In genomic region chr1:71919812-71920509, GRCh38 we compare ENCODE assay signal across 1 cellular context.
TF ChIP-seq lines count a peak whose summit lies in the region.

No MANE protein-coding gene starts in this region.

TF ChIP-seq in GM23338, 12 proteins besides CTCF, POLR2A, EP300 and RAD21 (continued from another document):
- TF ChIP-seq ZNF462 (CRISPR knock-in tag; IDR thresholded peaks at IDR 0.05) (peak; percentile 70; the same call in 1 of the 2 replicates), EZH2phosphoT487 (IDR thresholded peaks at IDR 0.05; ENCODE audit: unreplicated experiment) (no peak), POLR2AphosphoS5 (IDR thresholded peaks at IDR 0.05; ENCODE audit: low read depth) (no peak), NANOG (IDR thresholded peaks at IDR 0.05; ENCODE audit: borderline replicate concordance) (no peak), ETS1 (IDR thresholded peaks at IDR 0.05) (no peak)
TF ChIP-seq in GM23338: peak in this region for 2.
